ENCODE assay signal across 1 cellular context in genomic region chr17:14759325-14759724, GRCh38.
A peak's percentile ranks its signal among the peaks of the same experiment; 100 is the strongest.
TF ChIP-seq lines count a peak whose summit lies in the region.

No MANE protein-coding gene starts in this region.

TF ChIP-seq in liver, 16 proteins besides CTCF, POLR2A, EP300 and RAD21 (continued from another document):
- no peak for TF ChIP-seq ZBTB33 (IDR thresholded peaks at IDR 0.05)
- TF ChIP-seq HNF4A (conservative IDR thresholded peaks at IDR 0.05): peak; percentile 33 to 62
- TF ChIP-seq, protein P1, sequence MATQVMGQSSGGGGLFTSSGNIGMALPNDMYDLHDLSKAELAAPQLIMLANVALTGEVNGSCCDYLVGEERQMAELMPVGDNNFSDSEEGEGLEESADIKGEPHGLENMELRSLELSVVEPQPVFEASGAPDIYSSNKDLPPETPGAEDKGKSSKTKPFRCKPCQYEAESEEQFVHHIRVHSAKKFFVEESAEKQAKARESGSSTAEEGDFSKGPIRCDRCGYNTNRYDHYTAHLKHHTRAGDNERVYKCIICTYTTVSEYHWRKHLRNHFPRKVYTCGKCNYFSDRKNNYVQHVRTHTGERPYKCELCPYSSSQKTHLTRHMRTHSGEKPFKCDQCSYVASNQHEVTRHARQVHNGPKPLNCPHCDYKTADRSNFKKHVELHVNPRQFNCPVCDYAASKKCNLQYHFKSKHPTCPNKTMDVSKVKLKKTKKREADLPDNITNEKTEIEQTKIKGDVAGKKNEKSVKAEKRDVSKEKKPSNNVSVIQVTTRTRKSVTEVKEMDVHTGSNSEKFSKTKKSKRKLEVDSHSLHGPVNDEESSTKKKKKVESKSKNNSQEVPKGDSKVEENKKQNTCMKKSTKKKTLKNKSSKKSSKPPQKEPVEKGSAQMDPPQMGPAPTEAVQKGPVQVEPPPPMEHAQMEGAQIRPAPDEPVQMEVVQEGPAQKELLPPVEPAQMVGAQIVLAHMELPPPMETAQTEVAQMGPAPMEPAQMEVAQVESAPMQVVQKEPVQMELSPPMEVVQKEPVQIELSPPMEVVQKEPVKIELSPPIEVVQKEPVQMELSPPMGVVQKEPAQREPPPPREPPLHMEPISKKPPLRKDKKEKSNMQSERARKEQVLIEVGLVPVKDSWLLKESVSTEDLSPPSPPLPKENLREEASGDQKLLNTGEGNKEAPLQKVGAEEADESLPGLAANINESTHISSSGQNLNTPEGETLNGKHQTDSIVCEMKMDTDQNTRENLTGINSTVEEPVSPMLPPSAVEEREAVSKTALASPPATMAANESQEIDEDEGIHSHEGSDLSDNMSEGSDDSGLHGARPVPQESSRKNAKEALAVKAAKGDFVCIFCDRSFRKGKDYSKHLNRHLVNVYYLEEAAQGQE (IDR thresholded peaks at IDR 0.05): no peak
- TF ChIP-seq FOXA2 (IDR thresholded peaks at IDR 0.05): no peak
- peak in 1 of 2 donors; percentile 56 for TF ChIP-seq RXRA (IDR thresholded peaks at IDR 0.05)
- TF ChIP-seq GABPA (IDR thresholded peaks at IDR 0.05 in 1 of 2, conservative IDR thresholded peaks at IDR 0.05 in 1 of 2): no peak
- TF ChIP-seq, protein P2, sequence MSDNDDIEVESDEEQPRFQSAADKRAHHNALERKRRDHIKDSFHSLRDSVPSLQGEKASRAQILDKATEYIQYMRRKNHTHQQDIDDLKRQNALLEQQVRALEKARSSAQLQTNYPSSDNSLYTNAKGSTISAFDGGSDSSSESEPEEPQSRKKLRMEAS (IDR thresholded peaks at IDR 0.05): no peak
- TF ChIP-seq FOXA1 (IDR thresholded peaks at IDR 0.05): no peak
- TF ChIP-seq JUND (IDR thresholded peaks at IDR 0.05): peak in 1 of 2 donors; percentile 49
- TF ChIP-seq TAF1 (conservative IDR thresholded peaks at IDR 0.05): no peak
